In the genomic region with DNA sequence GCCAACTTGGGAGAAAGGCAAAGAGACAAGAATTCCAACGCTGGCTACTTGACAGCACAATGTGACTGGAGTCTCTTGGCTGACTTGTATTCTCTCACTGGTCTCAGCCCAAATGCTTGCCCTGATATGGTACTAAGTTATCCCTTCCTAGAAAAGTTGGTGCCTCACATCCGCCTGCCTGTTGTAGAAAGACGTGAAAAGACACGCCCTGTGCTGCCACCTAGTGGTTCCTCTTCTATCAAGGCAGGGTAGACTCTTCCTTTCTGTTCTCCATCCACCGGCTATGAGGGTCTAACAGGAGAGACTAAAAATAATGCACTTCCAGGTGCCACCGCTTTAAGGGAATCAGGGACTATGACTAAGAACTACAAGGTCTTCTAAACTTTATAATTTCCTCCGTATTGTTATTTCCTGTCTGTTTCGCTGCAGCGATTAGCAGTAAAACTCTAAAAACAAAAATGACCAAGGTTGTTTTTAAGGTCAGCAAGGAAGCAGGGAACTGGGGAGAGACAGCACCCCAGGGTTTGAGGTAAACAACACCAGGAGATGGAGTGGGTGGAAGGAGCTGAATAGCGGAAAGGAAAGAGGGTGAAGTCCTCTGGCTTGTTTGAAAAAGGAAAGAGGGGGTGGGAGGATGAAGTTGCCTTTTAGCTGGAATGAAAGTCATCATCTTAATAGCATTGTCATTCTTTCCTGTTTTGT, we compare ENCODE assay signal across 8 cellular contexts.
DNase-seq lines count a peak whose midpoint lies in the region; ATAC-seq and TF ChIP-seq lines count a peak whose summit lies in the region.

No MANE protein-coding gene starts in this region.

- H3K9me3 ChIP-seq in cardiac muscle cell (ENCODE audit: low read depth) = no peaks in the 10 kb centered on the region
- no peaks in the 10 kb centered on the region for H3K9me3 ChIP-seq in prostate gland
- no peaks in the 10 kb centered on the region for H3K9me3 ChIP-seq in upper lobe of left lung

- TF ChIP-seq CTCF in cardiac muscle cell (IDR thresholded peaks at IDR 0.05; ENCODE audit: low read depth, low read length) (peak; percentile 77), prostate gland (IDR thresholded peaks at IDR 0.05) (peak; percentile 46 to 92 (median 89)), upper lobe of left lung (IDR thresholded peaks at IDR 0.05) (peak; percentile 61 to 88 (median 84))

- H3K4me3 ChIP-seq in cardiac muscle cell (no peak overlapping the region), prostate gland (no peak overlapping the region), upper lobe of left lung (no peak overlapping the region)

- peaks cover 33% of the 10 kb centered on the region for H3K4me1 ChIP-seq in cardiac muscle cell (ENCODE audit: low read depth)
- no peaks in the 10 kb centered on the region for H3K4me1 ChIP-seq in prostate gland (replicated peaks)
- peaks cover 13 to 24% (median 20%) of the 10 kb centered on the region in 4 donors for H3K4me1 ChIP-seq in upper lobe of left lung

- intact Hi-C loops in prostate gland (cut with DNase I) = loop anchor here (1.0 kb wide), 2 partner anchors 112 to 130 kb away; no protein-coding TSS in a partner anchor

- no peak for TF ChIP-seq POLR2A in prostate gland (IDR thresholded peaks at IDR 0.05)
- TF ChIP-seq POLR2A in upper lobe of left lung (IDR thresholded peaks at IDR 0.05) = no peak

- peak; percentile 93 to 96 for ATAC-seq in upper lobe of left lung (ENCODE audit: low FRiP score in 2 of 2)

- H3K27me3 ChIP-seq in cardiac muscle cell = no peaks in the 10 kb centered on the region
- H3K27me3 ChIP-seq in prostate gland (replicated peaks; ENCODE audit: insufficient read depth) = no peaks in the 10 kb centered on the region
- no peaks in the 10 kb centered on the region for H3K27me3 ChIP-seq in upper lobe of left lung

- peak; percentile 76 for DNase-seq in COLO829 (ENCODE audit: low spot score)
- DNase-seq in GOT3 (lab: John Stamatoyannopoulos, UW) = peak; percentile 28
- peak; percentile 75 for DNase-seq in NCI-H1436 treated with DMSO at 0.1 percent for 48 hours (lab: John Stamatoyannopoulos, UW)
- DNase-seq in SW 1271 (lab: John Stamatoyannopoulos, UW) = peak; percentile 29 to 83
- DNase-seq in activated naive CD8-positive, alpha-beta T cell treated with anti-CD3 and anti-CD28 coated beads, Interleukin-2, amount 50 U/mL, for 16 hours (ENCODE audit: low read depth, low spot score) = peak; percentile 72
- DNase-seq in cardiac muscle cell (ENCODE audit: low read depth in 1 of 2, low spot score in 1 of 2) = peak; percentile 95 to 98
- peak; percentile 92 for DNase-seq in prostate gland (ENCODE audit: low spot score)
- DNase-seq in upper lobe of left lung = peak in 1 of 2 donors; percentile 91

- no peaks in the 10 kb centered on the region for H3K36me3 ChIP-seq in cardiac muscle cell
- H3K36me3 ChIP-seq in prostate gland = no peaks in the 10 kb centered on the region
- no peaks in the 10 kb centered on the region for H3K36me3 ChIP-seq in upper lobe of left lung

- TF ChIP-seq EP300 in upper lobe of left lung (IDR thresholded peaks at IDR 0.05) = no peak

- H3K27ac ChIP-seq in cardiac muscle cell (peak overlapping the region; percentile 87), prostate gland (peak overlapping the region in 1 of 2 donors; percentile 35), upper lobe of left lung (peak overlapping the region in 2 of 4 donors; percentile 8 to 9)

- WGBS in prostate gland = 7% methylated on average over 10 of the region's 10 CpGs
- 4 to 6% methylated on average over 10 of the region's 10 CpGs for WGBS in upper lobe of left lung, 2 donors
